Comparison of ENCODE assay signal across 8 cellular contexts in genomic region chr17:980406-981291, GRCh38. TPM values are rescaled to one million over a fixed set of nuclear protein-coding genes. Genes with fewer than 3 reads are reported as not detected.
A peak's percentile ranks its signal among the peaks of the same experiment; 100 is the strongest.
DNase-seq lines count a peak whose midpoint lies in the region; ATAC-seq and TF ChIP-seq lines count a peak whose summit lies in the region.

No MANE protein-coding gene starts in this region.

- ATAC-seq in natural killer cell treated with Interleukin-12 subunit alpha and Interleukin-12 subunit beta and Interleukin-15 and Interleukin-18, amount 100 ng/mL, for 72 hours, result peak; percentile 45 to 53
- ATAC-seq in HG03342 (IDR thresholded peaks at IDR 0.05; ENCODE audit: unreplicated experiment), result no peak

- TF ChIP-seq CTCF in GM12865 (IDR thresholded peaks at IDR 0.05; ENCODE audit: insufficient read depth, low read depth, low read length, missing control alignments) (peak; percentile 73), RWPE1 (conservative IDR thresholded peaks at IDR 0.05; ENCODE audit: low read depth) (peak; percentile 76), fibroblast of the aortic adventitia (IDR thresholded peaks at IDR 0.05; ENCODE audit: insufficient read depth, low read length) (peak; percentile 68)

- peak overlapping the region; percentile 91 for H3K27ac ChIP-seq in RWPE1

- no peaks in the 10 kb centered on the region for H3K36me3 Mint-ChIP-seq in natural killer cell treated with Interleukin-12 subunit alpha and Interleukin-12 subunit beta and Interleukin-15 and Interleukin-18, amount 100 ng/mL, for 72 hours

- H3K9me3 Mint-ChIP-seq in natural killer cell treated with Interleukin-12 subunit alpha and Interleukin-12 subunit beta and Interleukin-15 and Interleukin-18, amount 100 ng/mL, for 72 hours, result no peaks in the 10 kb centered on the region

- CTCF ChIA-PET in RWPE1 (lab: Yijun Ruan, JAX), result interaction anchor here (0.5 to 3.4 kb wide), 17 partner anchors 10 to 672 kb away, joined by 3 to 32 read pairs (median 4); no protein-coding TSS in a partner anchor

- no peak overlapping the region for H3K27ac Mint-ChIP-seq in natural killer cell treated with Interleukin-12 subunit alpha and Interleukin-12 subunit beta and Interleukin-15 and Interleukin-18, amount 100 ng/mL, for 72 hours

- H3K27me3 Mint-ChIP-seq in natural killer cell treated with Interleukin-12 subunit alpha and Interleukin-12 subunit beta and Interleukin-15 and Interleukin-18, amount 100 ng/mL, for 72 hours, result peaks cover 14 to 23% of the 10 kb centered on the region in 2 donors

- POLR2A ChIA-PET in RWPE1 (lab: Yijun Ruan, JAX; ENCODE audit: low non-redundant PET), result interaction anchor here (0.6 kb wide), 1 partner anchor 185 kb away, joined by 4 read pairs; no protein-coding TSS in a partner anchor

- peak; percentile 87 for DNase-seq in GM12865 (ENCODE audit: low read depth)
- peak; percentile 67 to 72 for DNase-seq in Kasumi-1 (lab: John Stamatoyannopoulos, UW)
- peak; percentile 77 for DNase-seq in RWPE1 (ENCODE audit: low spot score)
- peak; percentile 57 to 67 for DNase-seq in activated T-helper 1 cell treated with anti-CD3 and anti-CD28 coated beads, Interleukin-2, amount 50 U/mL, for 16 hours (ENCODE audit: low read depth in 1 of 2, low spot score in 1 of 2)
- DNase-seq in fibroblast of the aortic adventitia (ENCODE audit: low read depth), result peak; percentile 88
- peak; percentile 68 for DNase-seq in natural killer cell treated with Interleukin-12 subunit alpha and Interleukin-12 subunit beta and Interleukin-15 and Interleukin-18, amount 100 ng/mL, for 72 hours (ENCODE audit: low spot score)
- peak; percentile 77 for DNase-seq in stimulated activated naive CD4-positive, alpha-beta T cell treated with Interleukin-2 at 50 U/mL for 16 hours (lab: John Stamatoyannopoulos, UW)

- H3K4me3 Mint-ChIP-seq in natural killer cell treated with Interleukin-12 subunit alpha and Interleukin-12 subunit beta and Interleukin-15 and Interleukin-18, amount 100 ng/mL, for 72 hours, result peak overlapping the region; percentile 85

- H3K4me1 Mint-ChIP-seq in natural killer cell treated with Interleukin-12 subunit alpha and Interleukin-12 subunit beta and Interleukin-15 and Interleukin-18, amount 100 ng/mL, for 72 hours (ENCODE audit: low read depth in 2 of 2), result peaks cover 8 to 16% of the 10 kb centered on the region in 2 donors

- peak overlapping the region; percentile 21 for H3K4me3 ChIP-seq in GM12865 (ENCODE audit: low read depth, low read length)
- peak overlapping the region; percentile 62 for H3K4me3 ChIP-seq in fibroblast of the aortic adventitia (ENCODE audit: low read depth, low read length)

RNA-seq across cellular contexts. Expression of gene NXN, which starts 1.1 kb away (rescaled TPM):
- 5.1 and 18.1 TPM in 2 replicates for total RNA-seq in fibroblast of the aortic adventitia (ENCODE audit: low replicate concordance)
- total RNA-seq in natural killer cell treated with Interleukin-12 subunit alpha and Interleukin-12 subunit beta and Interleukin-15 and Interleukin-18, amount 100 ng/mL, for 72 hours, result under 1 TPM; 0.61 to 0.69 TPM

RNA-seq across cellular contexts. Expression of gene TIMM22, which starts 16.3 kb away (rescaled TPM):
- 8.7 and 15.8 TPM in 2 replicates for total RNA-seq in fibroblast of the aortic adventitia (ENCODE audit: low replicate concordance)
- total RNA-seq in natural killer cell treated with Interleukin-12 subunit alpha and Interleukin-12 subunit beta and Interleukin-15 and Interleukin-18, amount 100 ng/mL, for 72 hours, result 10 to 100 TPM; 12.7 to 19.8 TPM
